Comparison of ENCODE assay signal across 1 cellular context in genomic region chr4:101039367-101039766, GRCh38.
TF ChIP-seq lines count a peak whose summit lies in the region.

No MANE protein-coding gene starts in this region.

TF ChIP-seq in HCT116, 20 proteins besides CTCF, POLR2A, EP300 and RAD21 (continued from another document):
- TF ChIP-seq REST (IDR thresholded peaks at IDR 0.05; ENCODE audit: low read depth), result no peak
- peak; percentile 89 for TF ChIP-seq SIN3A (IDR thresholded peaks at IDR 0.05; ENCODE audit: low read depth)
- TF ChIP-seq EGR1 (IDR thresholded peaks at IDR 0.05; ENCODE audit: low read depth), result peak; percentile 25; the same call in 1 of the 2 replicates
- TF ChIP-seq ZBTB33 (IDR thresholded peaks at IDR 0.05; ENCODE audit: extremely low read depth, insufficient replicate concordance, low read length), result no peak
- peak; percentile 75 for TF ChIP-seq CEBPB (IDR thresholded peaks at IDR 0.05; ENCODE audit: low read depth)
- 0 out of 2 replicates have a peak, but pooled peaks have one; percentile 23 for TF ChIP-seq ELF1 (IDR thresholded peaks at IDR 0.05; ENCODE audit: borderline replicate concordance, low read depth)
- peak; percentile 71 for TF ChIP-seq MAX (IDR thresholded peaks at IDR 0.05)
- TF ChIP-seq SP1 (IDR thresholded peaks at IDR 0.05; ENCODE audit: low read depth), result peak; percentile 98
- no peak for TF ChIP-seq EZH2 (IDR thresholded peaks at IDR 0.05)
- TF ChIP-seq FOSL1 (IDR thresholded peaks at IDR 0.05; ENCODE audit: low read depth), result peak; percentile 80
- peak; percentile 62; the same call in 1 of the 2 replicates for TF ChIP-seq SRF (IDR thresholded peaks at IDR 0.05; ENCODE audit: low read depth)
- peak; percentile 94 for TF ChIP-seq JUND (IDR thresholded peaks at IDR 0.05)
- no peak for TF ChIP-seq EZH2phosphoT487 (IDR thresholded peaks at IDR 0.05; ENCODE audit: borderline replicate concordance)
- peak; percentile 77 for TF ChIP-seq TCF7L2 (IDR thresholded peaks at IDR 0.05; ENCODE audit: borderline replicate concordance, extremely low read depth, insufficient read depth, insufficient read length)
- peak; percentile 89 for TF ChIP-seq YY1 (IDR thresholded peaks at IDR 0.05; ENCODE audit: extremely low read depth, insufficient replicate concordance, low read depth, low read length)
- no peak for TF ChIP-seq ZFX (IDR thresholded peaks at IDR 0.05)
- TF ChIP-seq POLR2AphosphoS5 (IDR thresholded peaks at IDR 0.05; ENCODE audit: low read depth, low read length), result peak; percentile 69
